ENCODE assay signal across 11 cellular contexts in genomic region chr19:42468273-42468796, GRCh38. TPM values are rescaled to one million over a fixed set of nuclear protein-coding genes. Genes with fewer than 3 reads are reported as not detected.
DNase-seq lines count a peak whose midpoint lies in the region; ATAC-seq and TF ChIP-seq lines count a peak whose summit lies in the region.
"Had no signal": no experiment of that assay in that cellular context is flagged by ENCODE, and none has a peak within 500 bp of the region (broad histone marks: within the 10 kb centered on the region; RNA-seq: fewer than 3 reads in every experiment).

No MANE protein-coding gene starts in this region.

- no peak overlapping the region for H3K4me3 Mint-ChIP-seq in Caco-2 (ENCODE audit: unreplicated experiment)
- H3K4me3 Mint-ChIP-seq in stimulated activated naive B cell treated with anti-CD40 and anti-IgM and Interleukin-4, amounts not matched to agents 10 μg/mL and 1 μg/mL and 100 μg/mL, for 72 hours, result no peak overlapping the region

- POLR2A ChIA-PET in Caco-2 (lab: Charles Lee), result no interaction called here

- intact Hi-C loops in Caco-2 (cut with micrococcal nuclease; ENCODE audit: unreplicated experiment), result no loop called here

- H3K36me3 ChIP-seq in Caco-2 (ENCODE audit: control insufficient read depth, insufficient read depth, low read length), result no peaks in the 10 kb centered on the region

- ATAC-seq in HG02870 (IDR thresholded peaks at IDR 0.05; ENCODE audit: unreplicated experiment), result no peak
- no peak for ATAC-seq in stimulated activated naive B cell treated with anti-CD40 and anti-IgM and Interleukin-4, amounts not matched to agents 10 μg/mL and 1 μg/mL and 100 μg/mL, for 72 hours (replicated peaks)

- no peaks in the 10 kb centered on the region for H3K36me3 Mint-ChIP-seq in Caco-2 (ENCODE audit: insufficient read depth, unreplicated experiment)
- H3K36me3 Mint-ChIP-seq in stimulated activated naive B cell treated with anti-CD40 and anti-IgM and Interleukin-4, amounts not matched to agents 10 μg/mL and 1 μg/mL and 100 μg/mL, for 72 hours, result no peaks in the 10 kb centered on the region

- H3K9me3 ChIP-seq in Caco-2, result no peaks in the 10 kb centered on the region

- peak overlapping the region; percentile 37 for H3K27ac Mint-ChIP-seq in Caco-2 (ENCODE audit: unreplicated experiment)
- no peak overlapping the region for H3K27ac Mint-ChIP-seq in stimulated activated naive B cell treated with anti-CD40 and anti-IgM and Interleukin-4, amounts not matched to agents 10 μg/mL and 1 μg/mL and 100 μg/mL, for 72 hours

- CTCF ChIA-PET in Caco-2 (lab: Charles Lee), result interaction anchor here (0.6 to 0.7 kb wide), 2 partner anchors 485 to 673 kb away, joined by 5 to 6 read pairs; no protein-coding TSS in a partner anchor

- no TSS peak for BruUV-seq in Caco-2 (replicated peaks; lab: Mats Ljungman, UMichigan)

- H3K27me3 ChIP-seq in Caco-2 (replicated peaks; ENCODE audit: control insufficient read depth, insufficient read depth, low read length), result no peaks in the 10 kb centered on the region

- H3K4me3 ChIP-seq in Caco-2 (ENCODE audit: low read depth, low read length), result no peak overlapping the region

- TF ChIP-seq CTCF in Caco-2 (IDR thresholded peaks at IDR 0.05; ENCODE audit: insufficient read depth in 1 of 2, low read depth in 1 of 2, low read length in 1 of 2, severe bottlenecking in 1 of 2, unreplicated experiment in 1 of 2), result no peak

- no peaks in the 10 kb centered on the region for H3K4me1 ChIP-seq in Caco-2

- DNase-seq in Caco-2 (peak in 1 of 2 experiments; percentile 43), HT1080 (ENCODE audit: low read depth) (peak; percentile 75), T1000 (lab: John Stamatoyannopoulos, UW) (peak; percentile 74), islet precursor cell (peak; percentile 96), OCI-M2 (lab: John Stamatoyannopoulos, UW; ENCODE audit: unreplicated experiment) (no peak)
- no peak for DNase-seq in stimulated activated naive B cell treated with anti-CD40 and anti-IgM and Interleukin-4, amounts not matched to agents 10 μg/mL and 1 μg/mL and 100 μg/mL, for 72 hours
- DNase-seq in activated CD4-positive, alpha-beta T cell treated with anti-CD3 and anti-CD28 coated beads, Interleukin-2, amount 50 U/mL, for 4 hours, result no peak
- DNase-seq: effector CD8-positive, alpha-beta T cell; NCI-H2029 had no signal

- peaks cover 17% of the 10 kb centered on the region for H3K4me1 Mint-ChIP-seq in Caco-2 (ENCODE audit: low read depth, unreplicated experiment)
- H3K4me1 Mint-ChIP-seq in stimulated activated naive B cell treated with anti-CD40 and anti-IgM and Interleukin-4, amounts not matched to agents 10 μg/mL and 1 μg/mL and 100 μg/mL, for 72 hours, result peaks cover 34 to 49% of the 10 kb centered on the region in 2 donors

- no peaks in the 10 kb centered on the region for H3K9me3 Mint-ChIP-seq in Caco-2 (ENCODE audit: unreplicated experiment)
- no peaks in the 10 kb centered on the region for H3K9me3 Mint-ChIP-seq in stimulated activated naive B cell treated with anti-CD40 and anti-IgM and Interleukin-4, amounts not matched to agents 10 μg/mL and 1 μg/mL and 100 μg/mL, for 72 hours

- no peaks in the 10 kb centered on the region for H3K27me3 Mint-ChIP-seq in Caco-2 (ENCODE audit: insufficient read depth, unreplicated experiment)
- no peaks in the 10 kb centered on the region for H3K27me3 Mint-ChIP-seq in stimulated activated naive B cell treated with anti-CD40 and anti-IgM and Interleukin-4, amounts not matched to agents 10 μg/mL and 1 μg/mL and 100 μg/mL, for 72 hours

RNA-seq across cellular contexts. Expression of gene CXCL17, which starts 25.6 kb away (rescaled TPM):
- 1.1 and 1.3 TPM in 2 replicates for total RNA-seq in Caco-2 (2022)
- total RNA-seq in HT1080 (2014; rRNA removed; shearing (Covaris generic)), result not detected in 2 replicates
- polyA plus RNA-seq in HT1080 (2015; cell fraction: cytosol; rRNA removed), result not detected in 2 replicates
- polyA plus RNA-seq in HT1080 (2015; cell fraction: nucleus; rRNA removed), result not detected in 2 replicates
- total RNA-seq: mononuclear cell had no signal

RNA-seq across cellular contexts. Expression of gene LIPE, which starts 41.1 kb away (rescaled TPM):
- 20.0 and 21.7 TPM in 2 replicates for total RNA-seq in Caco-2 (2022)
- total RNA-seq in HT1080 (2014; rRNA removed; shearing (Covaris generic)), result not detected in 2 replicates
- 0.09 and 0.24 TPM in 2 replicates for polyA plus RNA-seq in HT1080 (2015; cell fraction: cytosol; rRNA removed)
- 0.31 and 0.87 TPM in 2 replicates for polyA plus RNA-seq in HT1080 (2015; cell fraction: nucleus; rRNA removed)

RNA-seq across cellular contexts. Expression of gene CEACAM1, which starts 59.9 kb away (rescaled TPM):
- total RNA-seq in Caco-2 (2022), result 7.1 and 9.9 TPM in 2 replicates
- total RNA-seq in HT1080 (2014; rRNA removed; shearing (Covaris generic)), result not detected in 2 replicates
- polyA plus RNA-seq in HT1080 (2015; cell fraction: cytosol; rRNA removed), result 0.14 and 0.38 TPM in 2 replicates
- 0.47 and 0.62 TPM in 2 replicates for polyA plus RNA-seq in HT1080 (2015; cell fraction: nucleus; rRNA removed)

Comparison
In these comparisons a context has a peak if more than half of its experiments do, and no peak if none do; other contexts are left out.
1. DNase-seq: peak in HT1080 (single experiment), T1000 (single experiment) and islet precursor cell (single experiment); none in OCI-M2 (single experiment), stimulated activated naive B cell treated with anti-CD40 and anti-IgM and Interleukin-4, amounts not matched to agents 10 μg/mL and 1 μg/mL and 100 μg/mL, for 72 hours (single experiment) and activated CD4-positive, alpha-beta T cell treated with anti-CD3 and anti-CD28 coated beads, Interleukin-2, amount 50 U/mL, for 4 hours (0 of 2).
2. RNA of gene LIPE, which starts 41.1 kb away (total RNA-seq): 20.0 to 21.7 TPM in Caco-2; not detected in HT1080; every median in the first group is over 10 times any median in the second.